25 cellular contexts compared by ENCODE assay signal in genomic region chr20:63132715-63133471, GRCh38.
A peak's percentile ranks its signal among the peaks of the same experiment; 100 is the strongest.
DNase-seq lines count a peak whose midpoint lies in the region; ATAC-seq and TF ChIP-seq lines count a peak whose summit lies in the region.
"Had no signal": no experiment of that assay in that cellular context is flagged by ENCODE, and none has a peak within 500 bp of the region (broad histone marks: within the 10 kb centered on the region; RNA-seq: fewer than 3 reads in every experiment).

No MANE protein-coding gene starts in this region.

- DNase-seq in cardiac septum (ENCODE audit: low spot score) = peak; percentile 71
- no peak for DNase-seq in Right ventricle myocardium superior
- DNase-seq in chondrocyte (ENCODE audit: low spot score) = peak; percentile 81
- peak; percentile 16 to 27 for DNase-seq in mesothelial cell of epicardium (ENCODE audit: low spot score in 2 of 2, unreplicated experiment in 2 of 2)
- DNase-seq in type B pancreatic cell (ENCODE audit: extremely low spot score, unreplicated experiment) = peak; percentile 64
- no peak for DNase-seq in occipital lobe (lab: John Stamatoyannopoulos, UW)
- no peak for DNase-seq in GM03348 (ENCODE audit: low spot score)
- DNase-seq in germinal center (ENCODE audit: low spot score) = no peak
- DNase-seq: activated CD4-positive, alpha-beta T cell treated with anti-CD3 and anti-CD28 coated beads for 1 hour; activated naive CD4-positive, alpha-beta T cell treated with Interleukin-2 at 50 U/mL for 16 hours; activated T-cell treated with anti-CD3 and anti-CD28 coated beads, Interleukin-2, amount 50 U/mL, for 1 hour; amniotic stem cell; COR-L47; DMS79; effector memory CD4-positive, alpha-beta T cell; erythroblast; GDM1; NCI-H446 treated with DMSO at 0.1 percent for 48 hours; NCI-H82; nucleus accumbens; RPMI8226; stimulated activated CD4-positive, alpha-beta T cell treated with anti-CD3 and anti-CD28 coated beads, Interleukin-2, amount 100 ng/mL, for 48 hours had no signal

- H3K27me3 Mint-ChIP-seq in chondrocyte (ENCODE audit: low read depth) (peaks cover 23% of the 10 kb centered on the region), mesothelial cell of epicardium (ENCODE audit: low read depth) (peaks cover 39% of the 10 kb centered on the region), type B pancreatic cell (peaks cover 32% of the 10 kb centered on the region)

- ATAC-seq in Right ventricle myocardium superior (ENCODE audit: poor library complexity) = no peak
- ATAC-seq: K562 had no signal

- H3K4me3 Mint-ChIP-seq in chondrocyte (ENCODE audit: unreplicated experiment) (no peak overlapping the region), mesothelial cell of epicardium (no peak overlapping the region), type B pancreatic cell (no peak overlapping the region)
- H3K4me3 Mint-ChIP-seq: memory B cell; T-helper 1 cell treated with Interleukin-12 subunit alpha and Interleukin-12 subunit beta and Interleukin-4 antibody, amounts not matched to agents 30 μg/mL and 1 μg/mL, for 36 hours had no signal

- TF ChIP-seq CTCF in chondrocyte (IDR thresholded peaks at IDR 0.05) = no peak
- TF ChIP-seq CTCF in mesothelial cell of epicardium (IDR thresholded peaks at IDR 0.05; ENCODE audit: unreplicated experiment) = no peak
- no peak for TF ChIP-seq CTCF in type B pancreatic cell (conservative IDR thresholded peaks at IDR 0.05)

- H3K36me3 Mint-ChIP-seq in chondrocyte (ENCODE audit: low read depth) (peaks cover 2% of the 10 kb centered on the region), mesothelial cell of epicardium (no peaks in the 10 kb centered on the region), type B pancreatic cell (no peaks in the 10 kb centered on the region)
- H3K36me3 Mint-ChIP-seq: memory B cell had no signal

- intact Hi-C loops in cardiac septum (cut with DNase I) (no loop called here), Right ventricle myocardium superior (cut with DNase I) (no loop called here)

- H3K4me1 Mint-ChIP-seq in chondrocyte (ENCODE audit: low read depth) = no peaks in the 10 kb centered on the region
- H3K4me1 Mint-ChIP-seq in mesothelial cell of epicardium = no peaks in the 10 kb centered on the region
- H3K4me1 Mint-ChIP-seq in type B pancreatic cell (ENCODE audit: unreplicated experiment) = no peaks in the 10 kb centered on the region
- H3K4me1 Mint-ChIP-seq: memory B cell had no signal

- no peak overlapping the region for H3K27ac Mint-ChIP-seq in chondrocyte (ENCODE audit: unreplicated experiment)
- no peak overlapping the region for H3K27ac Mint-ChIP-seq in mesothelial cell of epicardium
- no peak overlapping the region for H3K27ac Mint-ChIP-seq in type B pancreatic cell
- H3K27ac Mint-ChIP-seq: memory B cell; T-helper 1 cell treated with Interleukin-12 subunit alpha and Interleukin-12 subunit beta and Interleukin-4 antibody, amounts not matched to agents 30 μg/mL and 1 μg/mL, for 36 hours had no signal

- H3K9me3 Mint-ChIP-seq in chondrocyte (ENCODE audit: low read depth) = no peaks in the 10 kb centered on the region
- no peaks in the 10 kb centered on the region for H3K9me3 Mint-ChIP-seq in mesothelial cell of epicardium
- H3K9me3 Mint-ChIP-seq in type B pancreatic cell = no peaks in the 10 kb centered on the region
- H3K9me3 Mint-ChIP-seq: memory B cell; T-helper 1 cell treated with Interleukin-12 subunit alpha and Interleukin-12 subunit beta and Interleukin-4 antibody, amounts not matched to agents 30 μg/mL and 1 μg/mL, for 36 hours had no signal

Comparison
In these comparisons a context has a peak if more than half of its experiments do, and no peak if none do; other contexts are left out.
1. DNase-seq: peak in cardiac septum (single experiment), chondrocyte (single experiment), mesothelial cell of epicardium (2 of 2) and type B pancreatic cell (single experiment); none in Right ventricle myocardium superior (single experiment), occipital lobe (single experiment), GM03348 (single experiment) and germinal center (single experiment).